1 cellular context compared by ENCODE assay signal in genomic region chr12:56361487-56362129, GRCh38.
TF ChIP-seq lines count a peak whose summit lies in the region.

No MANE protein-coding gene starts in this region.

TF ChIP-seq in GM23338, 12 proteins besides CTCF, POLR2A, EP300 and RAD21 (continued from another document):
- no peak for TF ChIP-seq ZNF462 (CRISPR knock-in tag; IDR thresholded peaks at IDR 0.05)
TF ChIP-seq in GM23338: peak in this region for 0.
